ENCODE assay signal across 3 cellular contexts in the genomic region with DNA sequence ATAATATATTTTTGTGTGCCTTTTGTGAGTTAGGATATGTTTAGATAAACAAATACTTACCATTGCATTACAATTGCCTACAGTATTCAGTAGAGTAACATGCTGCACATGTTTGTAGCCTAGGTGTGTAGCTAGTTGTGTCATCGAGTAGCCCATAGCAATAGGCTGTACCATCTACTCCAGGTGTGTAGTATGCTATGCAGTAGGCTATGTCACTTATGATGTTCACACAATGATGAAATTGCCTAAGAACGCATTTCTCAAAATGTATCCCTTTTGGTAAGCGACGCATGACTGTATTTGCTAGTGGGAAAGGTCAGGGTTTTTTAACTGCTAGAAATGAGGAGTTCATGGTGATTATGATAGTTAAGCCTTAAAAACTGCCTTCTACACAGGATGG.
"Had no signal": no experiment of that assay in that cellular context is flagged by ENCODE, and none has a peak within 500 bp of the region (broad histone marks: within the 10 kb centered on the region; RNA-seq: fewer than 3 reads in every experiment).

No MANE protein-coding gene starts in this region.

- DNase-seq: GDM1, GF-D8 had no signal

- H3K4me3 ChIP-seq: GM12878 had no signal

- ATAC-seq: GM12878 had no signal
